In the genomic region with DNA sequence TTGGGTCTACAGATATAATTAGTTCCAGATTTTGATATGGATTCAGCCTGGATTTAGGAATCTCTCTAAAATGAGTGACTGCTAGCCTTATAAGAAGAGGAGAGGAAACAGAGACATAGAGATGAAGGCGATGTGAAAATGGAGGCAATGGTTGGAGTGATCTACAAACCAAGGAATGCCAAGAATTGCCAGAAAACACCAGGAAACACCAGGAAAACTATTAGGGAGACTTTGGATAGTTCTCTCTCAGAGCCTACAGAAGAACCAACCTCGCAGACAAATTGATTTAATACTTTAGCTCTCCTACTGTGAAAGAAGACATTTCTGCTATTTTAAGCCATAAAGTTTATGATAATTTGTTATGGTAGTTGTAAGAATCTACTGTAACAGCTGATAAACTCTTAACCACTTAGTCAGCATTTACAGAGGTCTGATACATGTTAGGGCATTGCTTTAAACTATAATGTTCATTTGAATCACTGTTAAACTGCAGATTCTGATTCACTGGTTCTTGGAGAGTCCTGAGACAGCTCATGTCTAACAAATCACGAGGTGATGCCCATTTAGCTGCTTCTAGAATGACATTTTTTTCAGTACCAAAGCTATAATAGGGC, we compare ENCODE assay signal across 19 cellular contexts.
A peak's percentile ranks its signal among the peaks of the same experiment; 100 is the strongest.
DNase-seq lines count a peak whose midpoint lies in the region; ATAC-seq and TF ChIP-seq lines count a peak whose summit lies in the region.
"Had no signal": no experiment of that assay in that cellular context is flagged by ENCODE, and none has a peak within 500 bp of the region (broad histone marks: within the 10 kb centered on the region; RNA-seq: fewer than 3 reads in every experiment).

No MANE protein-coding gene starts in this region.

- intact Hi-C loops in CD4-positive, alpha-beta T cell (cut with DNase I, micrococcal nuclease), result no loop called here
- intact Hi-C loops in dorsolateral prefrontal cortex (cut with DNase I), result no loop called here

- no peaks in the 10 kb centered on the region for H3K36me3 ChIP-seq in RWPE2 (ENCODE audit: low read depth)

- H3K9me3 Mint-ChIP-seq in CD4-positive, alpha-beta T cell, result peaks cover 12% of the 10 kb centered on the region

- ATAC-seq in RWPE2 (ENCODE audit: low read depth), result peak; percentile 36; the same call in 1 of the 3 replicates
- ATAC-seq in CD4-positive, alpha-beta T cell (ENCODE audit: poor library complexity), result no peak
- ATAC-seq: CD8-positive, alpha-beta T cell; GM12878; PC-3; T-cell had no signal

- H3K27ac Mint-ChIP-seq in CD4-positive, alpha-beta T cell, result no peak overlapping the region
- H3K27ac Mint-ChIP-seq: CD8-positive, alpha-beta T cell; IgD-negative memory B cell; T-cell had no signal

- no peak overlapping the region for H3K4me3 Mint-ChIP-seq in CD4-positive, alpha-beta T cell
- H3K4me3 Mint-ChIP-seq: CD8-positive, alpha-beta T cell; IgD-negative memory B cell; T-cell had no signal

- H3K27me3 Mint-ChIP-seq in CD4-positive, alpha-beta T cell, result no peaks in the 10 kb centered on the region
- H3K27me3 Mint-ChIP-seq: IgD-negative memory B cell, T-cell had no signal

- no peak for TF ChIP-seq CTCF in RWPE2 (IDR thresholded peaks at IDR 0.05; ENCODE audit: poor library complexity, severe bottlenecking)
- TF ChIP-seq CTCF in CD4-positive, alpha-beta T cell (IDR thresholded peaks at IDR 0.05), result no peak
- TF ChIP-seq CTCF in dorsolateral prefrontal cortex (IDR thresholded peaks at IDR 0.05 in 54 of 56, conservative IDR thresholded peaks at IDR 0.05 in 2 of 56; ENCODE audit: low read depth in 1 of 56, partially characterized antibody in 56 of 56), result no peak

- CTCF ChIA-PET in CD4-positive, alpha-beta T cell (lab: Charles Lee), result no interaction called here

- H3K27me3 ChIP-seq in RWPE2 (ENCODE audit: insufficient read depth, poor library complexity, severe bottlenecking) (no peaks in the 10 kb centered on the region), dorsolateral prefrontal cortex (no peaks in the 10 kb centered on the region)
- H3K27me3 ChIP-seq in CD4-positive, alpha-beta T cell (ENCODE audit: control insufficient read depth, insufficient read depth, low read length), result no peaks in the 10 kb centered on the region

- H3K4me3 ChIP-seq in RWPE2 (ENCODE audit: severe bottlenecking), result no peak overlapping the region
- H3K4me3 ChIP-seq in dorsolateral prefrontal cortex, result no peak overlapping the region
- H3K4me3 ChIP-seq: GM12878 had no signal

- H3K36me3 Mint-ChIP-seq in CD4-positive, alpha-beta T cell (ENCODE audit: low read depth), result no peaks in the 10 kb centered on the region
- H3K36me3 Mint-ChIP-seq: CD8-positive, alpha-beta T cell; IgD-negative memory B cell; T-cell had no signal

- no peaks in the 10 kb centered on the region for H3K4me1 Mint-ChIP-seq in CD4-positive, alpha-beta T cell (ENCODE audit: low read depth)
- H3K4me1 Mint-ChIP-seq: IgD-negative memory B cell, T-cell had no signal

- H3K9me3 ChIP-seq in RWPE2 (ENCODE audit: severe bottlenecking), result no peaks in the 10 kb centered on the region
- H3K9me3 ChIP-seq in CD4-positive, alpha-beta T cell (ENCODE audit: control insufficient read depth, low read length), result no peaks in the 10 kb centered on the region

- POLR2A ChIA-PET in CD4-positive, alpha-beta T cell (lab: Charles Lee), result no interaction called here

- no peak overlapping the region for H3K27ac ChIP-seq in RWPE2 (ENCODE audit: poor library complexity, severe bottlenecking)
- H3K27ac ChIP-seq in epithelial cell of prostate, result peak overlapping the region; percentile 44
- no peak overlapping the region for H3K27ac ChIP-seq in CD4-positive, alpha-beta T cell (ENCODE audit: low read depth, low read length)
- H3K27ac ChIP-seq in dorsolateral prefrontal cortex, result no peak overlapping the region

- DNase-seq in HPDE6-E6E7 (ENCODE audit: extremely low spot score) (peak; percentile 10), RWPE2 (ENCODE audit: low spot score) (no peak), epithelial cell of prostate (ENCODE audit: low read depth, low spot score) (peak; percentile 14), NCI-H2196 treated with DMSO at 0.1 percent for 48 hours (lab: John Stamatoyannopoulos, UW; ENCODE audit: unreplicated experiment) (no peak), dorsolateral prefrontal cortex (no peak)
- no peak for DNase-seq in stimulated activated CD4-positive, alpha-beta T cell treated with anti-CD3 and anti-CD28 coated beads, Interleukin-2, amount 100 ng/mL, for 24 hours
- DNase-seq in CD4-positive, alpha-beta T cell, result no peak
- DNase-seq: CD8-positive, alpha-beta T cell; DMS79 treated with DMSO at 0.1 percent for 48 hours; GDM1; NCI-H1436 treated with DMSO at 0.1 percent for 48 hours; NCI-H2029 treated with DMSO at 0.1 percent for 48 hours; NCI-H2171 treated with DMSO at 0.1 percent for 48 hours; NCI-H510A; NCI-H774; PC-3; T-cell had no signal

- H3K4me1 ChIP-seq in RWPE2 (ENCODE audit: insufficient read depth, poor library complexity, severe bottlenecking), result no peaks in the 10 kb centered on the region

Comparison
In these comparisons a context has a peak if more than half of its experiments do, and no peak if none do; other contexts are left out.
1. DNase-seq: peak in HPDE6-E6E7 (single experiment) and epithelial cell of prostate (single experiment); none in RWPE2 (single experiment), stimulated activated CD4-positive, alpha-beta T cell treated with anti-CD3 and anti-CD28 coated beads, Interleukin-2, amount 100 ng/mL, for 24 hours (0 of 2), NCI-H2196 treated with DMSO at 0.1 percent for 48 hours (single experiment), CD4-positive, alpha-beta T cell (0 of 10) and dorsolateral prefrontal cortex (0 of 10).